In the genomic region with DNA sequence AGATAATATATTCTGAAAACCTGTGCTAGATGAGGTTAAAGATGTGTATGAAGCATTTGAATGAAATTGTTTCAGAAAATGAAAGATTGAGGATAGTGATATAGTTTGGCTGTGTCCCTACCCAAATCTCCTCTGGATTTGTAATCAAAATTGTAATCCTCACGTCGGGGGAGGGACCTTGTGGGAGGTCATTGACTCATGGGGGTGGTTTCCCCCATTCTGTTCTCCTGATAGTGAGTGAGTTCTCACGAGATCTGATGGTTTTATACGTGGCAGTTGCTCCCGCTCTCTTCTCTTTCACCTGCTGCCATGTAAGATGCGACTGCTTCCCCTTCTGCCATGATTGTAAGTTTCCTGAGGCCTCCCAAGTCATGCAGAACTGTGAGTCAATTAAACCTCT, we compare ENCODE assay signal across 17 cellular contexts. TPM values are rescaled to one million over a fixed set of nuclear protein-coding genes. Genes with fewer than 3 reads are reported as not detected.
"Had no signal": no experiment of that assay in that cellular context is flagged by ENCODE, and none has a peak within 500 bp of the region (broad histone marks: within the 10 kb centered on the region; RNA-seq: fewer than 3 reads in every experiment).

No MANE protein-coding gene starts in this region.

- H3K9me3 ChIP-seq: transverse colon had no signal

- H3K27ac ChIP-seq: SK-N-MC, transverse colon had no signal

- H3K36me3 Mint-ChIP-seq: WTC11 had no signal

- H3K4me3 Mint-ChIP-seq: naive thymus-derived CD4-positive, alpha-beta T cell; WTC11 had no signal

- DNase-seq: foreskin melanocyte; head of caudate nucleus; naive thymus-derived CD4-positive, alpha-beta T cell; nucleus accumbens; right cardiac atrium; small intestine; transverse colon had no signal

- ATAC-seq: naive thymus-derived CD4-positive, alpha-beta T cell; right cardiac atrium; Right ventricle myocardium inferior; WTC11 had no signal

- H3K4me1 ChIP-seq: transverse colon had no signal

- H3K36me3 ChIP-seq: transverse colon had no signal

- H3K4me1 Mint-ChIP-seq: WTC11 had no signal

- H3K9me3 Mint-ChIP-seq: WTC11 had no signal

- H3K4me3 ChIP-seq: SK-N-MC, transverse colon had no signal

- H3K27ac Mint-ChIP-seq: progenitor cell of endocrine pancreas, WTC11 had no signal

- H3K27me3 ChIP-seq: transverse colon had no signal

RNA-seq across cellular contexts. Expression of gene TEX48, which starts 2.0 kb away (rescaled TPM):
- total RNA-seq: astrocyte, lung microvascular endothelial cell, mononuclear cell, progenitor cell of endocrine pancreas, right cardiac atrium, Right ventricle myocardium inferior, subcutaneous adipose tissue, transverse colon, WTC11 had no signal
- polyA plus RNA-seq: naive thymus-derived CD4-positive, alpha-beta T cell; right cardiac atrium; small intestine had no signal

RNA-seq across cellular contexts. Expression of gene TEX53, which starts 26.4 kb away (rescaled TPM):
- total RNA-seq: activated CD8-positive, alpha-beta memory T cell treated with anti-CD3 and anti-CD28 coated beads for 36 hours; astrocyte; lung microvascular endothelial cell; mononuclear cell; naive thymus-derived CD4-positive, alpha-beta T cell; progenitor cell of endocrine pancreas; right cardiac atrium; Right ventricle myocardium inferior; subcutaneous adipose tissue; T-helper 1 cell treated with Interleukin-12 subunit alpha and Interleukin-12 subunit beta and Interleukin-4 antibody, amounts not matched to agents 30 ng/mL and 1 ng/mL, for 36 hours; transverse colon; WTC11 had no signal
- polyA plus RNA-seq: naive thymus-derived CD4-positive, alpha-beta T cell; right cardiac atrium; small intestine had no signal
